In the genomic region with DNA sequence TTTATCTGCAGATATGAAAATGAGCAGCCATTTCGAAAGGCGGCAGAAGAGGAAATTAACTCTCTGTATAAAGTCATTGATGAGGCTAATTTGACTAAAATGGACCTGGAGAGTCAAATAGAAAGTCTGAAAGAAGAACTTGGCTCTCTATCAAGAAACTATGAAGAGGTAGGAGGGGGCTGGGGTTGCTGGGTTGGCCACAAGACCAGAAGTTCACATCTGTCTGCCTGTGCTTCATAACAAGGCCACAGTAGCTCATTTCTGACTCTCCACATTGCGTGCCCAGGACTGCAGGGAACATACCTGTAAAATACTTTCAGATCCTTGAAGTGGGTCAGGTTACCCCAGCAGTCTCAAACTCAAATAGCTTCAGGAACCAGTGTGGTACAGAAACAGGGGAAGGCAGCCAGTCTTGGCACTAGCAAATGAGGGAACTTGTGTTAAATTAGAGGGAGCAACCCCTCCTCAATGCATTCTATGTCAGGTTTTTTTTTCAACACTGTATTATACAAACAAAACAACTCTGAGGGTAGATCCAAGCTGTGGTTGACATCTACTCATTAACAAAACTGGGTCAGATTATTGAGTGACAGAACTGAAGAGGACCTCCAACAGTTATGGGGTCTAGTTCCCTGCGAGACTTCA, we compare ENCODE assay signal across 8 cellular contexts. TPM values are rescaled to one million over a fixed set of nuclear protein-coding genes. Genes with fewer than 3 reads are reported as not detected.
A peak's percentile ranks its signal among the peaks of the same experiment; 100 is the strongest.
DNase-seq lines count a peak whose midpoint lies in the region; ATAC-seq and TF ChIP-seq lines count a peak whose summit lies in the region.

No MANE protein-coding gene starts in this region.

- H3K27me3 Mint-ChIP-seq in HFFc6 (ENCODE audit: insufficient read depth) = peaks cover 25% of the 10 kb centered on the region

- no peaks in the 10 kb centered on the region for H3K4me1 ChIP-seq in mucosa of descending colon (ENCODE audit: low read depth)

- H3K27ac Mint-ChIP-seq in HFFc6 = no peak overlapping the region

- no peaks in the 10 kb centered on the region for H3K36me3 ChIP-seq in mucosa of descending colon (ENCODE audit: low read depth)

- peak; percentile 90 for ATAC-seq in HG02884 (IDR thresholded peaks at IDR 0.05; ENCODE audit: unreplicated experiment)
- ATAC-seq in mucosa of descending colon = peak; percentile 66
- no peak for ATAC-seq in SK-N-SH treated with all-trans-retinoic acid at 6 μM for 48 hours

- peak; percentile 24 for TF ChIP-seq POLR2A in GM18951 (IDR thresholded peaks at IDR 0.05; ENCODE audit: extremely low read depth, insufficient read depth, insufficient read length)

- in situ Hi-C loops in GM18951 (cut with MboI; ENCODE audit: low sequenced_read_pairs, unreplicated experiment) = no loop called here

- POLR2A ChIA-PET in HEK293T (lab: Yijun Ruan, JAX) = interaction anchor here (1.2 kb wide), 1 partner anchor 125 kb away, joined by 3 read pairs; a partner anchor contains a TSS

- peaks cover 27% of the 10 kb centered on the region for H3K4me1 Mint-ChIP-seq in HFFc6 (ENCODE audit: low read depth)

- peak; percentile 41 for DNase-seq in OCI-M1 (lab: John Stamatoyannopoulos, UW)
- peak in 1 of 3 donors; percentile 35 for DNase-seq in mucosa of descending colon
- no peak for DNase-seq in HFFc6
- DNase-seq in HEK293T (ENCODE audit: extremely low spot score) = no peak
- DNase-seq in NCI-H1436 (lab: John Stamatoyannopoulos, UW) = no peak

- intact Hi-C loops in mucosa of descending colon (cut with DNase I, micrococcal nuclease) = no loop called here

- CTCF ChIA-PET in HEK293T (lab: Yijun Ruan, JAX) = no interaction called here

- no peak overlapping the region for H3K4me3 ChIP-seq in mucosa of descending colon

- no peak overlapping the region for H3K4me3 Mint-ChIP-seq in HFFc6

- H3K36me3 Mint-ChIP-seq in HFFc6 (ENCODE audit: low read depth) = no peaks in the 10 kb centered on the region

- H3K9me3 Mint-ChIP-seq in HFFc6 = no peaks in the 10 kb centered on the region

- no peaks in the 10 kb centered on the region for H3K9me3 ChIP-seq in mucosa of descending colon

- TF ChIP-seq CTCF in mucosa of descending colon (IDR thresholded peaks at IDR 0.05) = no peak
- no peak for TF ChIP-seq CTCF in HFFc6 (IDR thresholded peaks at IDR 0.05)

TF ChIP-seq in SK-N-SH treated with all-trans-retinoic acid at 6 μM for 48 hours, 23 proteins besides CTCF, POLR2A, EP300 and RAD21:
- TF ChIP-seq ESRRG (CRISPR knock-in tag; IDR thresholded peaks at IDR 0.05) (no peak), TCF4 (CRISPR knock-in tag; IDR thresholded peaks at IDR 0.05; ENCODE audit: borderline replicate concordance) (no peak), SNAI2 (CRISPR knock-in tag; IDR thresholded peaks at IDR 0.05) (no peak), BACH2 (CRISPR knock-in tag; IDR thresholded peaks at IDR 0.05; ENCODE audit: borderline replicate concordance) (no peak), OSR1 (CRISPR knock-in tag; IDR thresholded peaks at IDR 0.05) (no peak), ISL1 (CRISPR knock-in tag; IDR thresholded peaks at IDR 0.05) (no peak), ARNTL (CRISPR knock-in tag; IDR thresholded peaks at IDR 0.05; ENCODE audit: borderline replicate concordance, low read depth) (no peak), ZC3H10 (CRISPR knock-in tag; IDR thresholded peaks at IDR 0.05) (no peak), RARB (CRISPR knock-in tag; IDR thresholded peaks at IDR 0.05) (no peak)
- TF ChIP-seq, protein P1, sequence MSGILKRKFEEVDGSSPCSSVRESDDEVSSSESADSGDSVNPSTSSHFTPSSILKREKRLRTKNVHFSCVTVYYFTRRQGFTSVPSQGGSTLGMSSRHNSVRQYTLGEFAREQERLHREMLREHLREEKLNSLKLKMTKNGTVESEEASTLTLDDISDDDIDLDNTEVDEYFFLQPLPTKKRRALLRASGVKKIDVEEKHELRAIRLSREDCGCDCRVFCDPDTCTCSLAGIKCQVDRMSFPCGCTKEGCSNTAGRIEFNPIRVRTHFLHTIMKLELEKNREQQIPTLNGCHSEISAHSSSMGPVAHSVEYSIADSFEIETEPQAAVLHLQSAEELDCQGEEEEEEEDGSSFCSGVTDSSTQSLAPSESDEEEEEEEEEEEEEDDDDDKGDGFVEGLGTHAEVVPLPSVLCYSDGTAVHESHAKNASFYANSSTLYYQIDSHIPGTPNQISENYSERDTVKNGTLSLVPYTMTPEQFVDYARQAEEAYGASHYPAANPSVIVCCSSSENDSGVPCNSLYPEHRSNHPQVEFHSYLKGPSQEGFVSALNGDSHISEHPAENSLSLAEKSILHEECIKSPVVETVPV (CRISPR knock-in tag; IDR thresholded peaks at IDR 0.05) = no peak

TF ChIP-seq in HEK293T, 16 proteins besides CTCF, POLR2A, EP300 and RAD21:
- TF ChIP-seq FOXM1 (IDR thresholded peaks at IDR 0.05; ENCODE audit: borderline replicate concordance) = no peak
- no peak for TF ChIP-seq NFRKB (IDR thresholded peaks at IDR 0.05)
- no peak for TF ChIP-seq SUZ12 (IDR thresholded peaks at IDR 0.05)
- TF ChIP-seq, protein P2, sequence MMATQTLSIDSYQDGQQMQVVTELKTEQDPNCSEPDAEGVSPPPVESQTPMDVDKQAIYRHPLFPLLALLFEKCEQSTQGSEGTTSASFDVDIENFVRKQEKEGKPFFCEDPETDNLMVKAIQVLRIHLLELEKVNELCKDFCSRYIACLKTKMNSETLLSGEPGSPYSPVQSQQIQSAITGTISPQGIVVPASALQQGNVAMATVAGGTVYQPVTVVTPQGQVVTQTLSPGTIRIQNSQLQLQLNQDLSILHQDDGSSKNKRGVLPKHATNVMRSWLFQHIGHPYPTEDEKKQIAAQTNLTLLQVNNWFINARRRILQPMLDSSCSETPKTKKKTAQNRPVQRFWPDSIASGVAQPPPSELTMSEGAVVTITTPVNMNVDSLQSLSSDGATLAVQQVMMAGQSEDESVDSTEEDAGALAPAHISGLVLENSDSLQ (IDR thresholded peaks at IDR 0.05) = no peak
- no peak for TF ChIP-seq ZNF384 (IDR thresholded peaks at IDR 0.05)
- no peak for TF ChIP-seq TARDBP (IDR thresholded peaks at IDR 0.05)
- TF ChIP-seq FOXK2 (IDR thresholded peaks at IDR 0.05) = no peak
- TF ChIP-seq L3MBTL2 (conservative IDR thresholded peaks at IDR 0.05) = no peak
- TF ChIP-seq FOXA1 (IDR thresholded peaks at IDR 0.05) = no peak
- no peak for TF ChIP-seq ELF4 (IDR thresholded peaks at IDR 0.05)
- TF ChIP-seq LEF1 (IDR thresholded peaks at IDR 0.05; ENCODE audit: borderline replicate concordance) = no peak
- TF ChIP-seq BHLHE40 (IDR thresholded peaks at IDR 0.05; ENCODE audit: borderline replicate concordance) = no peak
- no peak for TF ChIP-seq SP1 (IDR thresholded peaks at IDR 0.05)
- no peak for TF ChIP-seq CTBP1 (IDR thresholded peaks at IDR 0.05; ENCODE audit: borderline replicate concordance)
- no peak for TF ChIP-seq ARNT (IDR thresholded peaks at IDR 0.05)
- no peak for TF ChIP-seq HDGF (IDR thresholded peaks at IDR 0.05; ENCODE audit: borderline replicate concordance)

RNA-seq across cellular contexts. Expression of a gene that starts 48.7 kb away (rescaled TPM):
- total RNA-seq in mucosa of descending colon = not detected
- not detected for total RNA-seq in HFFc6 (2021; fragmentation: NEBNext Ultra II Directional; extraction: Animal tissue kit (Norgen Biotek cat#: 25700))
